In the genomic region with DNA sequence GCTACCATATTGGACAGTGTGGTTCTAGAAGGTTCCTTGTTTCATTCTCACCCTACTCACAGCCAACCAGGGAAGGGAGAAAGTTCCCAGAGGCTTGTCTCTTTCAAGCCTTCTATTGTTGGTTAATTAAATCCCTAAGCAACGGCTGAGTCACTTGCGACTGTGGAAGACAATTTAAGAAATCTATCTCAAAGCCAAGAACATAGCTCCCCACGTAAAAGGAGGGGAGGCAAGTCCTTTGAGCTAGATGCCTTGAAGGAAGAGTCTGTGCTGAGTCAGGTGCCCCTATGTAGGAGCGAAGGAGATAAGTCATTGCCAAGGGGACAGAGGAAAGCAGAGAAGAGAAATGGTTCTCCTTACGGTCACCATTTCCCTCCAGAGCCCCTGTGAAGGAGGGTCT, we compare ENCODE assay signal across 25 cellular contexts.
A peak's percentile ranks its signal among the peaks of the same experiment; 100 is the strongest.
DNase-seq lines count a peak whose midpoint lies in the region; ATAC-seq, FAIRE-seq and TF ChIP-seq lines count a peak whose summit lies in the region.
"Had no signal": no experiment of that assay in that cellular context is flagged by ENCODE, and none has a peak within 500 bp of the region (broad histone marks: within the 10 kb centered on the region; RNA-seq: fewer than 3 reads in every experiment).

No MANE protein-coding gene starts in this region.

- 50 to 57% methylated on average over 5 of the region's 5 CpGs for WGBS in GM23248 (ENCODE audit: low coverage in 1 of 2, low lambda C conversion rate in 2 of 2, missing lambda C conversion rate in 2 of 2), 2 experiments
- 15% methylated on average over 5 of the region's 5 CpGs for WGBS in K562 (ENCODE audit: insufficient coverage, low coverage, missing lambda C conversion rate)
- WGBS in smooth muscle cell (ENCODE audit: low lambda C conversion rate) = 79% methylated on average over 5 of the region's 5 CpGs

- POLR2A ChIA-PET in K562 (lab: Yijun Ruan, JAX) = interaction anchor here (0.7 to 1.1 kb wide), 3 partner anchors 46 to 54 kb away, joined by 3 read pairs; no protein-coding TSS in a partner anchor

- no peak for TF ChIP-seq EP300 in K562 (IDR thresholded peaks at IDR 0.05; ENCODE audit: low read length)

- H3K9me1 ChIP-seq in K562 (ENCODE audit: control insufficient read depth, insufficient read depth, low read length) = no peaks in the 10 kb centered on the region

- no peaks in the 10 kb centered on the region for H3K9me2 ChIP-seq in GM23248 (ENCODE audit: insufficient read depth)

- no TSS peak for BruUV-seq in K562 (replicated peaks; lab: Mats Ljungman, UMichigan)

- intact Hi-C loops in K562 (cut with micrococcal nuclease) = no loop called here

- TF ChIP-seq RAD21 in K562 (CRISPR knock-in tag; conservative IDR thresholded peaks at IDR 0.05 in 1 of 2, IDR thresholded peaks at IDR 0.05 in 1 of 2) = 0 out of 4 replicates have a peak, but pooled peaks of 1 of the 2 experiments have one; percentile 6

- H3K27me3 Mint-ChIP-seq in activated T-cell treated with anti-CD3 and anti-CD28 coated beads, Interleukin-2, amount 50 U/mL, for 24 hours = no peaks in the 10 kb centered on the region
- H3K27me3 Mint-ChIP-seq: effector memory CD8-positive, alpha-beta T cell; type B pancreatic cell had no signal

- H3K27ac Mint-ChIP-seq in activated T-cell treated with anti-CD3 and anti-CD28 coated beads, Interleukin-2, amount 50 U/mL, for 24 hours = no peak overlapping the region
- H3K27ac Mint-ChIP-seq: CD4-positive, CD25-positive, alpha-beta regulatory T cell; effector memory CD8-positive, alpha-beta T cell; mesothelial cell of epicardium; natural killer cell; T-helper 1 cell treated with Interleukin-12 subunit alpha and Interleukin-12 subunit beta and Interleukin-4 antibody, amounts not matched to agents 30 μg/mL and 1 μg/mL, for 36 hours; type B pancreatic cell had no signal

- in situ Hi-C loops in GM23248 (cut with MboI) = no loop called here
- in situ Hi-C loops in K562 (cut with MboI) = no loop called here

- TF ChIP-seq CTCF in K562 (IDR thresholded peaks at IDR 0.05 in 2 of 3, conservative IDR thresholded peaks at IDR 0.05 in 1 of 3; ENCODE audit: insufficient read depth in 2 of 3, low read depth in 1 of 3, low read length in 3 of 3) (no peak), foreskin keratinocyte (conservative IDR thresholded peaks at IDR 0.05) (no peak), smooth muscle cell (IDR thresholded peaks at IDR 0.05; ENCODE audit: borderline replicate concordance, insufficient read depth, poor library complexity, severe bottlenecking) (no peak)

- no peaks in the 10 kb centered on the region for H3K27me3 ChIP-seq in GM23248 (replicated peaks; ENCODE audit: insufficient read depth)
- no peaks in the 10 kb centered on the region for H3K27me3 ChIP-seq in K562 (ENCODE audit: control insufficient read depth in 2 of 2, insufficient read depth in 2 of 2, low read length in 2 of 2)
- H3K27me3 ChIP-seq in foreskin keratinocyte = no peaks in the 10 kb centered on the region
- H3K27me3 ChIP-seq in smooth muscle cell (ENCODE audit: low read depth) = no peaks in the 10 kb centered on the region
- H3K27me3 ChIP-seq: cardiac muscle cell had no signal

- H3F3A ChIP-seq in GM23248 (ENCODE audit: insufficient read depth) = no peaks in the 10 kb centered on the region
- H3F3A ChIP-seq in smooth muscle cell (ENCODE audit: low read depth) = no peaks in the 10 kb centered on the region

- H3K9me3 ChIP-seq in GM23248 (ENCODE audit: low read depth) (no peaks in the 10 kb centered on the region), K562 (replicated peaks; ENCODE audit: control insufficient read depth, insufficient read depth, low read depth, low read length) (no peaks in the 10 kb centered on the region), smooth muscle cell (replicated peaks; ENCODE audit: low read depth) (no peaks in the 10 kb centered on the region)

- TF ChIP-seq POLR2A in K562 (conservative IDR thresholded peaks at IDR 0.05) = no peak

- H4K20me1 ChIP-seq in GM23248 (ENCODE audit: insufficient read depth) (no peaks in the 10 kb centered on the region), K562 (replicated peaks; ENCODE audit: control insufficient read depth, insufficient read depth, low read length) (no peaks in the 10 kb centered on the region), smooth muscle cell (ENCODE audit: low read depth) (no peaks in the 10 kb centered on the region)

- no peaks in the 10 kb centered on the region for H3K36me3 ChIP-seq in GM23248 (ENCODE audit: low read depth)
- no peaks in the 10 kb centered on the region for H3K36me3 ChIP-seq in K562 (ENCODE audit: control insufficient read depth, insufficient read depth, low read length)
- no peaks in the 10 kb centered on the region for H3K36me3 ChIP-seq in smooth muscle cell (ENCODE audit: low read depth)
- H3K36me3 ChIP-seq: cardiac muscle cell, left ventricle myocardium inferior had no signal

- peak; percentile 72 for FAIRE-seq in K562 (lab: Jason Lieb, UNC)
- FAIRE-seq: D721Med, H1, islet of Langerhans had no signal

- H3K9ac ChIP-seq in GM23248 = no peak overlapping the region
- no peak overlapping the region for H3K9ac ChIP-seq in K562 (ENCODE audit: insufficient read depth in 1 of 2, low read depth in 2 of 2, low read length in 2 of 2)
- no peak overlapping the region for H3K9ac ChIP-seq in smooth muscle cell (ENCODE audit: low read depth)

- no peaks in the 10 kb centered on the region for H3K36me3 Mint-ChIP-seq in activated T-cell treated with anti-CD3 and anti-CD28 coated beads, Interleukin-2, amount 50 U/mL, for 24 hours (ENCODE audit: low read depth)
- H3K36me3 Mint-ChIP-seq: mesothelial cell of epicardium, natural killer cell, type B pancreatic cell had no signal

- H3K79me2 ChIP-seq in GM23248 (ENCODE audit: insufficient read depth) = no peaks in the 10 kb centered on the region
- no peaks in the 10 kb centered on the region for H3K79me2 ChIP-seq in K562 (ENCODE audit: control insufficient read depth, insufficient read depth, low read length)
- no peaks in the 10 kb centered on the region for H3K79me2 ChIP-seq in smooth muscle cell (ENCODE audit: low read depth)

- DNase-seq in GM23248 (peak; percentile 51), K562 (ENCODE audit: extremely low read depth in 1 of 4, low spot score in 3 of 4) (peak in 2 of 4 experiments; percentile 52 to 63), foreskin keratinocyte (peak in 1 of 2 donors; percentile 42), smooth muscle cell (lab: John Stamatoyannopoulos, UW; ENCODE audit: unreplicated experiment) (no peak), middle frontal gyrus (ENCODE audit: extremely low spot score, low spot score) (no peak)
- no peak for DNase-seq in activated T-cell treated with anti-CD3 and anti-CD28 coated beads, Interleukin-2, amount 50 U/mL, for 24 hours
- DNase-seq: activated gamma-delta T cell treated with Interleukin-2 at 50 U/mL for 16 hours; activated T-cell treated with anti-CD3 and anti-CD28 coated beads, Interleukin-2, amount 50 U/mL, for 4 hours; CD4-positive, CD25-positive, alpha-beta regulatory T cell; cortex of kidney; effector memory CD8-positive, alpha-beta T cell; erythroblast; left ventricle myocardium inferior; natural killer cell; stimulated activated CD4-positive, alpha-beta T cell treated with anti-CD3 and anti-CD28 coated beads, Interleukin-2, amount 100 ng/mL, for 24 hours had no signal

- CTCF ChIA-PET in K562 (lab: Yijun Ruan, JAX; ENCODE audit: low intra/inter-chr PET ratio) = no interaction called here

- peaks cover 1% of the 10 kb centered on the region for H3K4me1 Mint-ChIP-seq in activated T-cell treated with anti-CD3 and anti-CD28 coated beads, Interleukin-2, amount 50 U/mL, for 24 hours (ENCODE audit: low read depth)
- H3K4me1 Mint-ChIP-seq: mesothelial cell of epicardium had no signal

- no peaks in the 10 kb centered on the region for H3K4me1 ChIP-seq in GM23248 (ENCODE audit: insufficient read depth)
- peaks cover 5 to 17% of the 10 kb centered on the region in 2 experiments; a peak in 3 of 5 replicates for H3K4me1 ChIP-seq in K562 (replicated peaks in 1 of 2; ENCODE audit: control insufficient read depth in 2 of 2, insufficient read depth in 2 of 2, low read length in 2 of 2)
- H3K4me1 ChIP-seq in foreskin keratinocyte = no peaks in the 10 kb centered on the region
- H3K4me1 ChIP-seq in smooth muscle cell (ENCODE audit: low read depth) = peaks cover 9% of the 10 kb centered on the region

- H3K27ac ChIP-seq in GM23248 (no peak overlapping the region), K562 (ENCODE audit: extremely low read depth, low read depth, low read length) (0 out of 3 replicates have a peak overlapping the region, but pooled peaks have one; percentile 0), foreskin keratinocyte (no peak overlapping the region), smooth muscle cell (ENCODE audit: low read depth) (peak overlapping the region; percentile 15)
- H3K27ac ChIP-seq: cardiac muscle cell, left ventricle myocardium inferior, RWPE1, SK-N-MC had no signal

- H2AFZ ChIP-seq in GM23248 = no peak overlapping the region
- H2AFZ ChIP-seq in K562 (ENCODE audit: low read depth, low read length) = peak overlapping the region; percentile 21
- H2AFZ ChIP-seq in smooth muscle cell (ENCODE audit: low read depth) = no peak overlapping the region

- no peak overlapping the region for H3K4me3 Mint-ChIP-seq in activated T-cell treated with anti-CD3 and anti-CD28 coated beads, Interleukin-2, amount 50 U/mL, for 24 hours
- H3K4me3 Mint-ChIP-seq: activated T-cell treated with anti-CD3 and anti-CD28 coated beads, Interleukin-2, amount 50 U/mL, for 4 hours; CD4-positive, CD25-positive, alpha-beta regulatory T cell; effector memory CD8-positive, alpha-beta T cell; mesothelial cell of epicardium; natural killer cell; T-helper 1 cell treated with Interleukin-12 subunit alpha and Interleukin-12 subunit beta and Interleukin-4 antibody, amounts not matched to agents 30 μg/mL and 1 μg/mL, for 36 hours; type B pancreatic cell had no signal

- H3K9me3 Mint-ChIP-seq in activated T-cell treated with anti-CD3 and anti-CD28 coated beads, Interleukin-2, amount 50 U/mL, for 24 hours = no peaks in the 10 kb centered on the region
- H3K9me3 Mint-ChIP-seq: effector memory CD8-positive, alpha-beta T cell; mesothelial cell of epicardium; type B pancreatic cell had no signal

- peak; percentile 54 for ATAC-seq in K562
- ATAC-seq in foreskin keratinocyte = peak; percentile 72
- ATAC-seq in GM19395 (IDR thresholded peaks at IDR 0.05; ENCODE audit: unreplicated experiment) = no peak
- ATAC-seq: activated T-cell treated with anti-CD3 and anti-CD28 coated beads, Interleukin-2, amount 50 U/mL, for 4 hours; effector memory CD8-positive, alpha-beta T cell; natural killer cell had no signal

- H3K4me2 ChIP-seq in GM23248 (ENCODE audit: unreplicated experiment) (no peak overlapping the region), K562 (ENCODE audit: insufficient read depth, low read length) (no peak overlapping the region), smooth muscle cell (no peak overlapping the region)

- H3K4me3 ChIP-seq in GM23248 = no peak overlapping the region
- no peak overlapping the region for H3K4me3 ChIP-seq in K562
- no peak overlapping the region for H3K4me3 ChIP-seq in smooth muscle cell
- H3K4me3 ChIP-seq: cardiac muscle cell, left ventricle myocardium inferior, SK-N-MC had no signal

TF ChIP-seq in K562, 482 proteins besides CTCF, POLR2A, EP300 and RAD21 (continues in another document):
- TF ChIP-seq HOXB6 (CRISPR knock-in tag; IDR thresholded peaks at IDR 0.05; ENCODE audit: borderline replicate concordance) (no peak), C11orf30 (IDR thresholded peaks at IDR 0.05; ENCODE audit: low read depth) (peak; percentile 78), MECOM (CRISPR knock-in tag; IDR thresholded peaks at IDR 0.05) (peak; percentile 34; the same call in 1 of the 2 replicates)

Comparison
In these comparisons a context has a peak if more than half of its experiments do, and no peak if none do; other contexts are left out.
1. H3K27ac ChIP-seq: peak in K562 (single experiment) and smooth muscle cell (single experiment); none in GM23248 (single experiment) and foreskin keratinocyte (single experiment).